ENCODE assay signal across 11 cellular contexts in the genomic region with DNA sequence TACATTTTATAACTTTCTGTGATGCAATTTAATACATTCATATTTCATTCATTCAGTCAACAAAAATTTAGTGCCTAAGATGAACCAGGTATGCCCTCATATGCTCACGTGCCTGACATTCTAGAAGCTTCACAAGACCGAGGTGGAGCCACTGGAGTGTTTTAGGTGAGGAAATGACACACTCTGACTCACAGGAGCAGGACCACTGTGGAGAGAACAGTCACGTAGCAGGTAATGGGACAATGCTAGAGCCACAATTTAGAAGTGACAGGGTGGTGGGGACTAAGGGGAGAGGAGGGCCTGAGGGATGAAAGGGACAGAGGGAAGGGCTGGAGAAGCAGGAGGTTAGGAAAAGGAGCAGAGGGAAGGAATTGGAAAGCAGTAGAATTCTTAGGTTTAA. TPM values are rescaled to one million over a fixed set of nuclear protein-coding genes. Genes with fewer than 3 reads are reported as not detected.
DNase-seq lines count a peak whose midpoint lies in the region; ATAC-seq, FAIRE-seq and TF ChIP-seq lines count a peak whose summit lies in the region.
"Had no signal": no experiment of that assay in that cellular context is flagged by ENCODE, and none has a peak within 500 bp of the region (broad histone marks: within the 10 kb centered on the region; RNA-seq: fewer than 3 reads in every experiment).

No MANE protein-coding gene starts in this region.

- no peaks in the 10 kb centered on the region for H3K9me3 Mint-ChIP-seq in activated T-cell treated with anti-CD3 and anti-CD28 coated beads, Interleukin-2, amount 50 U/mL, for 4 hours
- H3K9me3 Mint-ChIP-seq in T-cell (no peaks in the 10 kb centered on the region), astrocyte (ENCODE audit: unreplicated experiment) (peaks cover 12% of the 10 kb centered on the region)

- peaks cover 46% of the 10 kb centered on the region for H3K4me1 Mint-ChIP-seq in activated T-cell treated with anti-CD3 and anti-CD28 coated beads, Interleukin-2, amount 50 U/mL, for 4 hours (ENCODE audit: low read depth)
- H3K4me1 Mint-ChIP-seq in T-cell (peaks cover 14 to 46% (median 29%) of the 10 kb centered on the region in 3 donors), astrocyte (ENCODE audit: low read depth, unreplicated experiment) (peaks cover 3% of the 10 kb centered on the region)

- peak; percentile 31 to 47 for ATAC-seq in activated T-cell treated with anti-CD3 and anti-CD28 coated beads, Interleukin-2, amount 50 U/mL, for 4 hours
- ATAC-seq in T-cell (replicated peaks in 1 of 4) (peak in 1 of 4 experiments; percentile 18), HepG2 (no peak), GM21526 (IDR thresholded peaks at IDR 0.05; ENCODE audit: low FRiP score, unreplicated experiment) (no peak)

- H4K20me1 ChIP-seq in astrocyte (ENCODE audit: insufficient read depth, low read length) (no peaks in the 10 kb centered on the region), HepG2 (ENCODE audit: insufficient read depth, low read length) (no peaks in the 10 kb centered on the region)

- H3K27me3 ChIP-seq in astrocyte (ENCODE audit: insufficient read depth, low read length) (peaks cover 3% of the 10 kb centered on the region), HepG2 (ENCODE audit: control insufficient read depth in 1 of 2, insufficient read depth in 2 of 2, low read length in 2 of 2) (no peaks in the 10 kb centered on the region)
- H3K27me3 ChIP-seq: uterus had no signal

- H3K27me3 Mint-ChIP-seq in activated T-cell treated with anti-CD3 and anti-CD28 coated beads, Interleukin-2, amount 50 U/mL, for 4 hours (ENCODE audit: low read depth): peaks cover 2% of the 10 kb centered on the region
- H3K27me3 Mint-ChIP-seq in T-cell (no peaks in the 10 kb centered on the region), astrocyte (ENCODE audit: low read depth, unreplicated experiment) (peaks cover 32% of the 10 kb centered on the region)

- TF ChIP-seq POLR2A in HepG2 (IDR thresholded peaks at IDR 0.05; ENCODE audit: insufficient read depth in 1 of 2, low read depth in 2 of 2, low read length in 2 of 2): no peak

- H2AFZ ChIP-seq in astrocyte (ENCODE audit: low read depth, low read length): no peak overlapping the region
- no peak overlapping the region for H2AFZ ChIP-seq in HepG2 (ENCODE audit: low read length)

- H3K4me1 ChIP-seq in astrocyte (ENCODE audit: insufficient read depth, low read length): no peaks in the 10 kb centered on the region
- H3K4me1 ChIP-seq in HepG2 (ENCODE audit: insufficient read depth, low read length): peaks cover 48% of the 10 kb centered on the region
- H3K4me1 ChIP-seq: uterus had no signal

- CTCF ChIA-PET in T-cell (lab: Charles Lee): no interaction called here
- CTCF ChIA-PET in HepG2 (lab: Yijun Ruan, JAX; ENCODE audit: low intra/inter-chr PET ratio, low total read pairs): no interaction called here

- no peaks in the 10 kb centered on the region for H3K36me3 ChIP-seq in astrocyte (ENCODE audit: insufficient read depth, low read length)
- no peaks in the 10 kb centered on the region for H3K36me3 ChIP-seq in HepG2 (replicated peaks in 1 of 2; ENCODE audit: control insufficient read depth in 1 of 2, insufficient read depth in 2 of 2, low read length in 2 of 2)
- H3K36me3 ChIP-seq: uterus had no signal

- TF ChIP-seq EP300 in HepG2 (IDR thresholded peaks at IDR 0.05; ENCODE audit: low read depth in 2 of 2, low read length in 2 of 2) (no peak), HepG2 (CRISPR knock-in tag; IDR thresholded peaks at IDR 0.05; ENCODE audit: borderline replicate concordance) (no peak)

- peak; percentile 24 for DNase-seq in activated T-cell treated with anti-CD3 and anti-CD28 coated beads, Interleukin-2, amount 50 U/mL, for 4 hours
- DNase-seq in activated T-cell treated with anti-CD3 and anti-CD28 coated beads for 4 hours (no peak), T-cell (peak in 1 of 34 experiments; percentile 23), astrocyte (ENCODE audit: low read depth) (no peak), COR-L47 (lab: John Stamatoyannopoulos, UW) (no peak), HepG2 (ENCODE audit: low spot score) (no peak)
- DNase-seq in stimulated activated CD8-positive, alpha-beta memory T cell treated with anti-CD3 and anti-CD28 coated beads, Interleukin-4, amount 100 ng/mL, for 48 hours: peak; percentile 39
- DNase-seq: NCI-H446 treated with DMSO at 0.1 percent for 48 hours, uterus had no signal

- TF ChIP-seq CTCF in astrocyte (IDR thresholded peaks at IDR 0.05; ENCODE audit: insufficient read depth, low read depth, low read length) (no peak), HepG2 (CRISPR knock-in tag; IDR thresholded peaks at IDR 0.05) (no peak)

- BruUV-seq in HepG2 (replicated peaks; lab: Mats Ljungman, UMichigan): no TSS peak

- in situ Hi-C loops in HepG2 (cut with HindIII; ENCODE audit: extremely low pct_ligation_motif_present, low pct_unique_long_range_greater_than_20kb): no loop called here

- POLR2A ChIA-PET in T-cell (lab: Charles Lee) (no interaction called here), HepG2 (lab: Yijun Ruan, JAX) (interaction anchor here (2.1 kb wide), 1 partner anchor 17 kb away, joined by 4 read pairs; no protein-coding TSS in a partner anchor)

- H3K27ac ChIP-seq in astrocyte (ENCODE audit: low read depth, low read length) (no peak overlapping the region), HepG2 (ENCODE audit: extremely low read length, insufficient read depth, low read length) (no peak overlapping the region)
- H3K27ac ChIP-seq: uterus had no signal

- H3K79me2 ChIP-seq in astrocyte (ENCODE audit: insufficient read depth, low read length) (no peaks in the 10 kb centered on the region), HepG2 (ENCODE audit: insufficient read depth, low read length) (no peaks in the 10 kb centered on the region)

- peak overlapping the region; percentile 76 for H3K4me3 Mint-ChIP-seq in activated T-cell treated with anti-CD3 and anti-CD28 coated beads, Interleukin-2, amount 50 U/mL, for 4 hours
- H3K4me3 Mint-ChIP-seq in T-cell: peak overlapping the region; percentile 34 to 87 (median 72)
- peak overlapping the region; percentile 12 for H3K4me3 Mint-ChIP-seq in astrocyte (ENCODE audit: unreplicated experiment)

- intact Hi-C loops in HepG2 (cut with micrococcal nuclease; ENCODE audit: unreplicated experiment): no loop called here

- peaks cover 11% of the 10 kb centered on the region for H3K36me3 Mint-ChIP-seq in activated T-cell treated with anti-CD3 and anti-CD28 coated beads, Interleukin-2, amount 50 U/mL, for 4 hours (ENCODE audit: insufficient read depth)
- H3K36me3 Mint-ChIP-seq in T-cell: peaks cover 10% of the 10 kb centered on the region
- H3K36me3 Mint-ChIP-seq in astrocyte (ENCODE audit: low read depth, unreplicated experiment): peaks cover 3% of the 10 kb centered on the region

- H3K9me3 ChIP-seq in astrocyte (ENCODE audit: insufficient read depth, low read depth, low read length) (no peaks in the 10 kb centered on the region), HepG2 (ENCODE audit: low read length) (no peaks in the 10 kb centered on the region)
- H3K9me3 ChIP-seq: uterus had no signal

- 31% methylated on average over 3 of the region's 3 CpGs for WGBS in HepG2 (ENCODE audit: low lambda C conversion rate)

- no peak overlapping the region for H3K9ac ChIP-seq in astrocyte (ENCODE audit: low read length)
- H3K9ac ChIP-seq in HepG2 (ENCODE audit: insufficient read depth, low read depth, low read length): no peak overlapping the region

- FAIRE-seq in astrocyte (lab: Jason Lieb, UNC) (no peak), HepG2 (lab: Jason Lieb, UNC) (no peak)
- FAIRE-seq: colon had no signal

- no peak overlapping the region for H3K4me2 ChIP-seq in astrocyte (ENCODE audit: low read length)
- H3K4me2 ChIP-seq in HepG2 (ENCODE audit: low read depth, low read length): no peak overlapping the region

- H3K27ac Mint-ChIP-seq in T-cell (peak overlapping the region; percentile 80 to 90), astrocyte (ENCODE audit: unreplicated experiment) (no peak overlapping the region)

- H3K4me3 ChIP-seq in astrocyte (ENCODE audit: insufficient read depth, low read depth, low read length) (no peak overlapping the region), HepG2 (replicated peaks in 1 of 3; ENCODE audit: insufficient read depth in 1 of 3, low read depth in 2 of 3, low read length in 3 of 3) (no peak overlapping the region)
- H3K4me3 ChIP-seq: uterus had no signal

- no peak for TF ChIP-seq RAD21 in HepG2 (CRISPR knock-in tag; IDR thresholded peaks at IDR 0.05)

TF ChIP-seq in HepG2, 621 proteins besides CTCF, POLR2A, EP300 and RAD21 (continues in another document):
- no peak for TF ChIP-seq ZNF30 (CRISPR knock-in tag; IDR thresholded peaks at IDR 0.05)
- TF ChIP-seq ZNF713 (CRISPR knock-in tag; IDR thresholded peaks at IDR 0.05): no peak
- TF ChIP-seq NPAS2 (CRISPR knock-in tag; IDR thresholded peaks at IDR 0.05; ENCODE audit: borderline replicate concordance): no peak

RNA-seq across cellular contexts. Expression of a gene that starts 17.6 kb away (rescaled TPM):
- 1,000 to 10,000 TPM; 1,247 to 1,756 (median 1,527) TPM for total RNA-seq in activated T-cell treated with anti-CD3 and anti-CD28 coated beads, Interleukin-2, amount 50 U/mL, for 4 hours
- total RNA-seq in T-cell (1,000 to 10,000 TPM; 1,578 to 2,596 (median 2,172) TPM), astrocyte (327 and 501 TPM in 2 replicates), HepG2 (2016; rRNA removed; fragmentation: Illumina TruSeq; extraction: Trizol) (131 and 345 TPM in 2 replicates)
- total RNA-seq in HepG2 (2016; cell fraction: cytosol; rRNA removed; fragmentation: Illumina TruSeq; extraction: Trizol; ENCODE audit: low read depth): 40.4 and 40.8 TPM in 2 replicates
- total RNA-seq in HepG2 (2016; cell fraction: insoluble cytoplasmic fraction; rRNA removed; fragmentation: Illumina TruSeq; extraction: Trizol): 123 and 365 TPM in 2 replicates
- total RNA-seq in HepG2 (2016; cell fraction: membrane; rRNA removed; fragmentation: Illumina TruSeq; extraction: Trizol): 56.7 and 57.0 TPM in 2 replicates
- total RNA-seq in HepG2 (2016; cell fraction: nucleus; rRNA removed; fragmentation: Illumina TruSeq; extraction: Trizol): 268 and 300 TPM in 2 replicates
- polyA plus RNA-seq in HepG2 (2011; rRNA removed): 527 and 598 TPM in 2 replicates
- 540 and 603 TPM in 2 replicates for polyA plus RNA-seq in HepG2 (2011; cell fraction: cytosol; rRNA removed)
- polyA plus RNA-seq in HepG2 (2011; cell fraction: nucleus; rRNA removed): 321 and 388 TPM in 2 replicates
- polyA plus RNA-seq in HepG2 (2012): 267 and 414 TPM in 2 replicates
- 46.2 and 49.2 TPM in 2 replicates for polyA plus RNA-seq in HepG2 (2016; cell fraction: cytosol; fragmentation: Illumina TruSeq; extraction: Trizol; ENCODE audit: low read depth)
- 135 and 142 TPM in 2 replicates for polyA plus RNA-seq in HepG2 (2016; cell fraction: insoluble cytoplasmic fraction; fragmentation: Illumina TruSeq; extraction: Trizol; ENCODE audit: low read depth)
- polyA plus RNA-seq in HepG2 (2016; cell fraction: membrane; fragmentation: Illumina TruSeq; extraction: Trizol; ENCODE audit: low read depth): 49.9 and 54.4 TPM in 2 replicates
- 529 and 565 TPM in 2 replicates for polyA plus RNA-seq in HepG2 (2016; cell fraction: nucleus; fragmentation: Illumina TruSeq; extraction: Trizol; ENCODE audit: insufficient read depth, low read depth)
- polyA minus RNA-seq in HepG2 (2011; rRNA and poly(A)+ RNA removed; ENCODE audit: low replicate concordance): 311 and 488 TPM in 2 replicates
- 211 and 252 TPM in 2 replicates for polyA minus RNA-seq in HepG2 (2011; cell fraction: cytosol; rRNA and poly(A)+ RNA removed)
- polyA minus RNA-seq in HepG2 (2011; cell fraction: nucleus; rRNA and poly(A)+ RNA removed): 56.9 and 83.0 TPM in 2 replicates

Comparison
In these comparisons a context has a peak if more than half of its experiments do, and no peak if none do; other contexts are left out.
1. DNase-seq: peak in activated T-cell treated with anti-CD3 and anti-CD28 coated beads, Interleukin-2, amount 50 U/mL, for 4 hours (single experiment) and stimulated activated CD8-positive, alpha-beta memory T cell treated with anti-CD3 and anti-CD28 coated beads, Interleukin-4, amount 100 ng/mL, for 48 hours (single experiment); none in activated T-cell treated with anti-CD3 and anti-CD28 coated beads for 4 hours (single experiment), astrocyte (single experiment), COR-L47 (single experiment) and HepG2 (single experiment).
2. ATAC-seq: peak in activated T-cell treated with anti-CD3 and anti-CD28 coated beads, Interleukin-2, amount 50 U/mL, for 4 hours (2 of 2); none in HepG2 (single experiment) and GM21526 (single experiment).
3. H3K4me3 Mint-ChIP-seq: peak in every context shown above with its lines; median percentile 76 in activated T-cell treated with anti-CD3 and anti-CD28 coated beads, Interleukin-2, amount 50 U/mL, for 4 hours; 72 in T-cell; 12 in astrocyte.